ENCODE assay signal across 8 cellular contexts in genomic region chr9:127555830-127556820, GRCh38. TPM values are rescaled to one million over a fixed set of nuclear protein-coding genes. Genes with fewer than 3 reads are reported as not detected.
A peak's percentile ranks its signal among the peaks of the same experiment; 100 is the strongest.
DNase-seq lines count a peak whose midpoint lies in the region; FAIRE-seq lines count a peak whose summit lies in the region.

No MANE protein-coding gene starts in this region.

- FAIRE-seq in GM18507 (lab: Jason Lieb, UNC), result peak; percentile 65

- no peak for DNase-seq in GM18507 (ENCODE audit: extremely low spot score, insufficient read length, low read depth)
- peak; percentile 87 to 97 for DNase-seq in SW 1271 (lab: John Stamatoyannopoulos, UW)
- peak; percentile 96 for DNase-seq in amniotic epithelial cell (ENCODE audit: low read depth)
- peak; percentile 51 for DNase-seq in iPS-NIHi7 (ENCODE audit: extremely low spot score)
- peak; percentile 53 for DNase-seq in stimulated activated CD4-positive, alpha-beta T cell treated with anti-CD3 and anti-CD28 coated beads, Interleukin-1b, Interleukin-23, amount 100 ng/mL, for 48 hours
- no peak for DNase-seq in DMS 273 (lab: John Stamatoyannopoulos, UW; ENCODE audit: unreplicated experiment)
- no peak for DNase-seq in cerebellum (ENCODE audit: low spot score)
- no peak for DNase-seq in NCI-H524 (lab: John Stamatoyannopoulos, UW)

RNA-seq across cellular contexts. Expression of gene STXBP1, which starts 56.0 kb away (rescaled TPM):
- total RNA-seq in cerebellum, result 96.1 TPM

Comparison
In these comparisons a context has a peak if more than half of its experiments do, and no peak if none do; other contexts are left out.
1. DNase-seq: peak in SW 1271 (2 of 2), amniotic epithelial cell (single experiment), iPS-NIHi7 (single experiment) and stimulated activated CD4-positive, alpha-beta T cell treated with anti-CD3 and anti-CD28 coated beads, Interleukin-1b, Interleukin-23, amount 100 ng/mL, for 48 hours (single experiment); none in GM18507 (single experiment), DMS 273 (single experiment), cerebellum (single experiment) and NCI-H524 (0 of 2).